In genomic region chr5:149472399-149472798, GRCh38 we compare ENCODE assay signal across 20 cellular contexts.
DNase-seq lines count a peak whose midpoint lies in the region; ATAC-seq, FAIRE-seq and TF ChIP-seq lines count a peak whose summit lies in the region.
"Had no signal": no experiment of that assay in that cellular context is flagged by ENCODE, and none has a peak within 500 bp of the region (broad histone marks: within the 10 kb centered on the region; RNA-seq: fewer than 3 reads in every experiment).

No MANE protein-coding gene starts in this region.

- H3K36me3 ChIP-seq in small intestine (ENCODE audit: control insufficient read depth in 2 of 2, insufficient read depth in 2 of 2, low read length in 2 of 2) = no peaks in the 10 kb centered on the region
- H3K36me3 ChIP-seq in mesenchymal stem cell (ENCODE audit: control insufficient read depth in 1 of 2, insufficient read depth in 2 of 2, low read depth in 1 of 2, low read length in 2 of 2) = no peaks in the 10 kb centered on the region
- H3K36me3 ChIP-seq: BLaER1 treated with 17β-estradiol and CSF1 and Interleukin-3, amounts not matched to agents 10 nM and 100 nM; SJSA1 had no signal

- CTCF ChIA-PET in RWPE1 (lab: Yijun Ruan, JAX) = interaction anchor here (0.7 kb wide), 1 partner anchor 9 kb away, joined by 6 read pairs; no protein-coding TSS in a partner anchor

- no peak overlapping the region for H2AK5ac ChIP-seq in mesenchymal stem cell (ENCODE audit: low read length, severe bottlenecking)

- H3K4me1 ChIP-seq in small intestine (ENCODE audit: control insufficient read depth in 2 of 2, insufficient read depth in 1 of 2, low read depth in 1 of 2, low read length in 1 of 2) (peaks cover 2 to 10% of the 10 kb centered on the region in 2 donors), mesenchymal stem cell (ENCODE audit: control insufficient read depth, insufficient read depth, low read depth, low read length) (peaks cover 14% of the 10 kb centered on the region)

- H2BK5ac ChIP-seq in mesenchymal stem cell (ENCODE audit: low read depth, low read length, poor library complexity, severe bottlenecking) = no peak overlapping the region

- no peak overlapping the region for H4K8ac ChIP-seq in mesenchymal stem cell (ENCODE audit: low read length)

- H3K9ac ChIP-seq in mesenchymal stem cell (ENCODE audit: low read length) = no peak overlapping the region
- H3K9ac ChIP-seq: BLaER1 treated with 17β-estradiol and CSF1 and Interleukin-3, amounts not matched to agents 10 nM and 100 nM had no signal

- H3K4me3 ChIP-seq in small intestine (ENCODE audit: low read depth in 1 of 2, low read length in 2 of 2) = no peak overlapping the region
- H3K4me3 ChIP-seq in mesenchymal stem cell (ENCODE audit: insufficient read depth in 1 of 2, low read depth in 1 of 2, low read length in 2 of 2) = no peak overlapping the region
- H3K4me3 ChIP-seq: BLaER1 treated with 17β-estradiol and CSF1 and Interleukin-3, amounts not matched to agents 10 nM and 100 nM; PC-9; SJSA1 had no signal

- H2BK15ac ChIP-seq in mesenchymal stem cell (ENCODE audit: low read depth, poor library complexity, severe bottlenecking) = no peak overlapping the region

- ATAC-seq in HG02678 (IDR thresholded peaks at IDR 0.05; ENCODE audit: unreplicated experiment) = no peak
- ATAC-seq in SK-N-SH treated with all-trans-retinoic acid at 6 μM for 48 hours = no peak
- ATAC-seq: CD8-positive, alpha-beta T cell had no signal

- no peak overlapping the region for H3K18ac ChIP-seq in mesenchymal stem cell (ENCODE audit: low read depth in 1 of 2, low read length in 2 of 2)

- no peak overlapping the region for H2AFZ ChIP-seq in mesenchymal stem cell (ENCODE audit: low read depth, low read length)
- H2AFZ ChIP-seq: PC-9 had no signal

- H3K27ac ChIP-seq in C4-2B (peak overlapping the region; percentile 67), RWPE1 (peak overlapping the region; percentile 89), small intestine (ENCODE audit: low read depth in 1 of 2, low read length in 1 of 2) (peak overlapping the region; percentile 92 to 93), mesenchymal stem cell (ENCODE audit: low read length, poor library complexity, severe bottlenecking) (no peak overlapping the region)
- H3K27ac ChIP-seq: BLaER1 treated with 17β-estradiol and CSF1 and Interleukin-3, amounts not matched to agents 10 nM and 100 nM; HL-60; PC-9; SJSA1 had no signal

- no peak overlapping the region for H3K23ac ChIP-seq in mesenchymal stem cell (ENCODE audit: low read length in 2 of 2)

- H3K14ac ChIP-seq in mesenchymal stem cell (ENCODE audit: low read length in 2 of 2) = no peak overlapping the region

- H2BK12ac ChIP-seq in mesenchymal stem cell (ENCODE audit: low read length in 2 of 2) = no peak overlapping the region

- POLR2A ChIA-PET in RWPE1 (lab: Yijun Ruan, JAX; ENCODE audit: low non-redundant PET) = no interaction called here

- no peak for DNase-seq in RWPE1 (ENCODE audit: low spot score)
- DNase-seq in mesenteric fat pad (ENCODE audit: low spot score) = peak; percentile 53
- DNase-seq in small intestine = no peak
- no peak for DNase-seq in mesenchymal stem cell
- DNase-seq: CD8-positive, alpha-beta T cell; GDM1; GOT3; KBM-7; NCI-H1092 treated with DMSO at 0.1 percent for 48 hours; NCI-H1436 treated with DMSO at 0.1 percent for 48 hours; NCI-H1930; NCI-H748 treated with DMSO at 0.1 percent for 48 hours had no signal

- H2BK120ac ChIP-seq in mesenchymal stem cell (ENCODE audit: low read depth, low read length) = no peak overlapping the region

- H3K27me3 ChIP-seq in small intestine (ENCODE audit: control insufficient read depth in 2 of 2, insufficient read depth in 2 of 2, low read length in 2 of 2) (no peaks in the 10 kb centered on the region), mesenchymal stem cell (ENCODE audit: control insufficient read depth in 1 of 2, insufficient read depth in 1 of 2, low read length in 2 of 2) (no peaks in the 10 kb centered on the region)
- H3K27me3 ChIP-seq: BLaER1 treated with 17β-estradiol and CSF1 and Interleukin-3, amounts not matched to agents 10 nM and 100 nM; SJSA1 had no signal

- TF ChIP-seq CTCF in C4-2B (conservative IDR thresholded peaks at IDR 0.05) (no peak), RWPE1 (conservative IDR thresholded peaks at IDR 0.05; ENCODE audit: low read depth) (no peak)

- H3K4ac ChIP-seq in mesenchymal stem cell (ENCODE audit: low read depth in 1 of 2, low read length in 2 of 2) = no peak overlapping the region

- no peak overlapping the region for H4K91ac ChIP-seq in mesenchymal stem cell (ENCODE audit: low read length)

- no peak for FAIRE-seq in small intestine (lab: Jason Lieb, UNC)
- FAIRE-seq: GM18507 had no signal

- H3K79me1 ChIP-seq in mesenchymal stem cell (replicated peaks; ENCODE audit: low read length, poor library complexity, severe bottlenecking) = no peaks in the 10 kb centered on the region

- no peaks in the 10 kb centered on the region for H3K9me3 ChIP-seq in small intestine (ENCODE audit: control insufficient read depth, low read depth)
- H3K9me3 ChIP-seq in mesenchymal stem cell (ENCODE audit: control insufficient read depth, low read length) = no peaks in the 10 kb centered on the region
- H3K9me3 ChIP-seq: BLaER1 treated with 17β-estradiol and CSF1 and Interleukin-3, amounts not matched to agents 10 nM and 100 nM; SJSA1 had no signal

- H3K4me2 ChIP-seq in mesenchymal stem cell (ENCODE audit: low read length, poor library complexity, severe bottlenecking) = no peak overlapping the region
- H3K4me2 ChIP-seq: BLaER1 treated with 17β-estradiol and CSF1 and Interleukin-3, amounts not matched to agents 10 nM and 100 nM; PC-9 had no signal

- WGBS in small intestine, 3 donors = 80 to 88% (median 81%) methylated on average over 7 of the region's 7 CpGs
- WGBS in mesenchymal stem cell = 93% methylated on average over 7 of the region's 7 CpGs

TF ChIP-seq in SK-N-SH treated with all-trans-retinoic acid at 6 μM for 48 hours, 23 proteins besides CTCF, POLR2A, EP300 and RAD21:
- no peak for TF ChIP-seq TCF4 (CRISPR knock-in tag; IDR thresholded peaks at IDR 0.05; ENCODE audit: borderline replicate concordance)
- TF ChIP-seq RARB (CRISPR knock-in tag; IDR thresholded peaks at IDR 0.05) = no peak
- no peak for TF ChIP-seq ZNF70 (CRISPR knock-in tag; IDR thresholded peaks at IDR 0.05)
- no peak for TF ChIP-seq ZFP3 (CRISPR knock-in tag; IDR thresholded peaks at IDR 0.05)
- TF ChIP-seq PATZ1 (CRISPR knock-in tag; IDR thresholded peaks at IDR 0.05; ENCODE audit: borderline replicate concordance) = no peak
- no peak for TF ChIP-seq ZNF565 (CRISPR knock-in tag; conservative IDR thresholded peaks at IDR 0.05; ENCODE audit: low read depth)
- TF ChIP-seq CREB5 (CRISPR knock-in tag; IDR thresholded peaks at IDR 0.05; ENCODE audit: low read depth) = no peak
- TF ChIP-seq BACH2 (CRISPR knock-in tag; IDR thresholded peaks at IDR 0.05; ENCODE audit: borderline replicate concordance) = no peak
- TF ChIP-seq ARNTL (CRISPR knock-in tag; IDR thresholded peaks at IDR 0.05; ENCODE audit: borderline replicate concordance, low read depth) = no peak
